ENCODE assay signal across 14 cellular contexts in the genomic region with DNA sequence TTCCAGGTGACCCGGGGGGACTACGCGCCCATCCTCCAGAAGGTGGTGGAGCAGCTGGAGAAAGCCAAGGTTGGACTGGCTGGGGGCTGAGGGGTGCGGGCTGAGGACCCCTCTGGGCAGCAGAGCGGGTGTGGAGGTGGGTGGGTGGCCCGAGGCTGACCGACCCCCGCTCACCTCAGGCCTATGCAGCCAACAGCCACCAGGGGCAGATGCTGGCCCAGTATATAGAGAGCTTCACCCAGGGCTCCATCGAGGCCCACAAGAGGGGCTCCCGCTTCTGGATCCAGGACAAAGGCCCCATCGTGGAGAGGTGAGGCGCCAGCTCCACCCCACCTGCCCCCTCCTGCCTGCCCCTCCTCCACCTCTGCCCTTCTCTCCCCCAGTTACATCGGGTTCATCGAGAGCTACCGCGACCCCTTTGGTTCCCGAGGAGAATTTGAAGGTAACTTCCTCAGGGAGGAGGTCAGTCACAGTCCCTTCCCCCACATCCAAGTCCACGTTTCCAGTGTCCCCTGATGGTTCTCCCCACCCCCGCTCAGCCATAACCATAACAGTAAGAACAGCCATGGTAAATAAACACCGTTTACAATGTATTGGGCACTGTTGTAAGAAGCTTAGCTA. TPM values are rescaled to one million over a fixed set of nuclear protein-coding genes. Genes with fewer than 3 reads are reported as not detected.
DNase-seq lines count a peak whose midpoint lies in the region; ATAC-seq, FAIRE-seq and TF ChIP-seq lines count a peak whose summit lies in the region.
"Had no signal": no experiment of that assay in that cellular context is flagged by ENCODE, and none has a peak within 500 bp of the region (broad histone marks: within the 10 kb centered on the region; RNA-seq: fewer than 3 reads in every experiment).

No MANE protein-coding gene starts in this region.

- H3K27ac Mint-ChIP-seq in WTC11 = 0 out of 2 replicates have a peak overlapping the region, but pooled peaks have one; percentile 15
- no peak overlapping the region for H3K27ac Mint-ChIP-seq in activated T-cell treated with anti-CD3 and anti-CD28 coated beads, Interleukin-2, amount 50 U/mL, for 72 hours
- H3K27ac Mint-ChIP-seq: activated T-helper 2 cell treated with anti-CD3 and anti-CD28 coated beads, Interferon-gamma antibody, Interleukin-2, Interleukin-4, amounts not matched to agents 10 μg/mL and 5 μg/mL and 100 μg/mL, durations not matched to agents 14 hours and 24 hours and 36 hours; CD4-positive, CD25-positive, alpha-beta regulatory T cell; naive B cell had no signal

- H3K4me2 ChIP-seq in HCT116 (ENCODE audit: low read length) (no peak overlapping the region), HepG2 (ENCODE audit: low read depth, low read length) (no peak overlapping the region)

- CTCF ChIA-PET in HCT116 (lab: Charles Lee) = interaction anchor here (1.5 to 2.1 kb wide), 2 partner anchors 10 to 11 kb away, joined by 3 to 16 read pairs; partner anchors contain the start of gene DPP3
- CTCF ChIA-PET in WTC11 (lab: Charles Lee) = interaction anchor here (0.5 to 3.6 kb wide), 49 partner anchors 11 to 361 kb away, joined by 3 to 47 read pairs (median 4); partner anchors contain the start of genes ACTN3, BBS1, CCDC87 and CCS
- CTCF ChIA-PET in HepG2 (lab: Yijun Ruan, JAX; ENCODE audit: low intra/inter-chr PET ratio, low total read pairs) = no interaction called here

- no peak for TF ChIP-seq EP300 in HepG2 (IDR thresholded peaks at IDR 0.05; ENCODE audit: low read depth in 2 of 2, low read length in 2 of 2)
- TF ChIP-seq EP300 in HepG2 (CRISPR knock-in tag; IDR thresholded peaks at IDR 0.05; ENCODE audit: borderline replicate concordance) = no peak

- ATAC-seq in HCT116 (peak; percentile 84), WTC11 (peak; percentile 96), HepG2 (peak; percentile 80), GM19035 (IDR thresholded peaks at IDR 0.05; ENCODE audit: unreplicated experiment) (no peak)
- no peak for ATAC-seq in activated T-cell treated with anti-CD3 and anti-CD28 coated beads, Interleukin-2, amount 50 U/mL, for 72 hours (replicated peaks in 1 of 2)

- TF ChIP-seq POLR2A in HCT116 (IDR thresholded peaks at IDR 0.05; ENCODE audit: borderline replicate concordance, extremely low read depth, insufficient read depth, insufficient read length) (no peak), HepG2 (IDR thresholded peaks at IDR 0.05; ENCODE audit: insufficient read depth in 1 of 2, low read depth in 2 of 2, low read length in 2 of 2) (no peak), Peyer's patch (IDR thresholded peaks at IDR 0.05) (no peak)

- no peak overlapping the region for H3K4me3 Mint-ChIP-seq in WTC11
- no peak overlapping the region for H3K4me3 Mint-ChIP-seq in activated T-cell treated with anti-CD3 and anti-CD28 coated beads, Interleukin-2, amount 50 U/mL, for 72 hours
- H3K4me3 Mint-ChIP-seq: CD4-positive, CD25-positive, alpha-beta regulatory T cell; naive B cell had no signal

- H3K9ac ChIP-seq in HCT116 (ENCODE audit: low read length) (no peak overlapping the region), HepG2 (ENCODE audit: insufficient read depth, low read depth, low read length) (no peak overlapping the region)

- no peak for FAIRE-seq in HepG2 (lab: Jason Lieb, UNC)

- H3K27ac ChIP-seq in HCT116 (ENCODE audit: low read depth, low read length) (no peak overlapping the region), HepG2 (ENCODE audit: extremely low read length, insufficient read depth, low read length) (no peak overlapping the region), Peyer's patch (no peak overlapping the region)

- H3K79me2 ChIP-seq in HCT116 (ENCODE audit: insufficient read depth, low read length) = no peaks in the 10 kb centered on the region
- H3K79me2 ChIP-seq in HepG2 (ENCODE audit: insufficient read depth, low read length) = no peaks in the 10 kb centered on the region

- no peaks in the 10 kb centered on the region for H3K4me1 ChIP-seq in HCT116 (ENCODE audit: control insufficient read depth in 1 of 2, insufficient read depth in 2 of 2, low read length in 2 of 2)
- H3K4me1 ChIP-seq in HepG2 (ENCODE audit: insufficient read depth, low read length) = peaks cover 8% of the 10 kb centered on the region; the same call in 1 of the 2 replicates
- H3K4me1 ChIP-seq in Peyer's patch = peaks cover 0 to 9% (median 0%) of the 10 kb centered on the region in 4 donors
- H3K4me1 ChIP-seq: HAP-1 had no signal

- H3K4me3 ChIP-seq in HCT116 (replicated peaks in 1 of 2; ENCODE audit: low read depth in 1 of 2, low read length in 2 of 2) = no peak overlapping the region
- H3K4me3 ChIP-seq in HepG2 (replicated peaks in 1 of 3; ENCODE audit: insufficient read depth in 1 of 3, low read depth in 2 of 3, low read length in 3 of 3) = no peak overlapping the region
- no peak overlapping the region for H3K4me3 ChIP-seq in Peyer's patch
- H3K4me3 ChIP-seq: HAP-1 had no signal

- BruUV-seq in HCT116 (replicated peaks; lab: Mats Ljungman, UMichigan) (no TSS peak), HepG2 (replicated peaks; lab: Mats Ljungman, UMichigan) (no TSS peak)

- POLR2A ChIA-PET in HCT116 (lab: Charles Lee) (no interaction called here), WTC11 (lab: Charles Lee) (interaction anchor here (0.7 to 1.1 kb wide), 3 partner anchors 11 to 351 kb away, joined by 5 to 9 read pairs (median 5); partner anchors contain the start of genes DPP3 and RBM4), HepG2 (lab: Yijun Ruan, JAX) (interaction anchor here (2.5 kb wide), 1 partner anchor 11 kb away, joined by 11 read pairs; the partner anchor contains the start of gene DPP3)

- no peaks in the 10 kb centered on the region for H3K27me3 Mint-ChIP-seq in WTC11 (ENCODE audit: low read depth)
- no peaks in the 10 kb centered on the region for H3K27me3 Mint-ChIP-seq in activated T-cell treated with anti-CD3 and anti-CD28 coated beads, Interleukin-2, amount 50 U/mL, for 72 hours (ENCODE audit: low read depth)
- H3K27me3 Mint-ChIP-seq: CD4-positive, CD25-positive, alpha-beta regulatory T cell; naive B cell had no signal

- peaks cover 17% of the 10 kb centered on the region for H3K36me3 Mint-ChIP-seq in WTC11
- peaks cover 0 to 12% of the 10 kb centered on the region in 2 donors for H3K36me3 Mint-ChIP-seq in activated T-cell treated with anti-CD3 and anti-CD28 coated beads, Interleukin-2, amount 50 U/mL, for 72 hours (ENCODE audit: insufficient read depth in 2 of 2)

- TF ChIP-seq RAD21 in HCT116 (IDR thresholded peaks at IDR 0.05; ENCODE audit: low read depth) (no peak), HepG2 (CRISPR knock-in tag; IDR thresholded peaks at IDR 0.05) (no peak)

- no peaks in the 10 kb centered on the region for H3K9me3 Mint-ChIP-seq in WTC11
- no peaks in the 10 kb centered on the region for H3K9me3 Mint-ChIP-seq in activated T-cell treated with anti-CD3 and anti-CD28 coated beads, Interleukin-2, amount 50 U/mL, for 72 hours
- H3K9me3 Mint-ChIP-seq: activated T-helper 2 cell treated with anti-CD3 and anti-CD28 coated beads, Interferon-gamma antibody, Interleukin-2, Interleukin-4, amounts not matched to agents 10 μg/mL and 5 μg/mL and 100 μg/mL, durations not matched to agents 14 hours and 24 hours and 36 hours; CD4-positive, CD25-positive, alpha-beta regulatory T cell; naive B cell had no signal

- H3K9me2 ChIP-seq in HCT116 (ENCODE audit: insufficient read depth) = no peaks in the 10 kb centered on the region

- RAD21 ChIA-PET in HCT116 (lab: Charles Lee; ENCODE audit: low non-redundant PET in 1 of 2, low total read pairs in 2 of 2, uncharacterized antibody in 2 of 2, unreplicated experiment in 2 of 2) = interaction anchor here in 1 of 2 experiments (0.6 kb wide), 1 partner anchor 62 kb away, joined by 3 read pairs; no protein-coding TSS in a partner anchor

- TF ChIP-seq CTCF in AG09319 (IDR thresholded peaks at IDR 0.05; ENCODE audit: low read depth, low read length) = peak; percentile 27
- TF ChIP-seq CTCF in HCT116 (IDR thresholded peaks at IDR 0.05 in 2 of 3, conservative IDR thresholded peaks at IDR 0.05 in 1 of 3; ENCODE audit: borderline replicate concordance in 1 of 3, insufficient read depth in 1 of 3, low read depth in 2 of 3, low read length in 2 of 3) = peak in 2 of 3 experiments; percentile 58 to 61; a peak in 4 of 6 replicates
- TF ChIP-seq CTCF in WTC11 (IDR thresholded peaks at IDR 0.05) = peak; percentile 75
- 0 out of 2 replicates have a peak, but pooled peaks have one; percentile 10 for TF ChIP-seq CTCF in HepG2 (CRISPR knock-in tag; IDR thresholded peaks at IDR 0.05)
- peak in 3 of 6 experiments; percentile 4 to 17 (median 12) for TF ChIP-seq CTCF in Peyer's patch (IDR thresholded peaks at IDR 0.05)

- H3K27me3 ChIP-seq in HCT116 (ENCODE audit: insufficient read depth, low read length) (no peaks in the 10 kb centered on the region), HepG2 (ENCODE audit: control insufficient read depth in 1 of 2, insufficient read depth in 2 of 2, low read length in 2 of 2) (no peaks in the 10 kb centered on the region), Peyer's patch (no peaks in the 10 kb centered on the region)

- no peak overlapping the region for H2AFZ ChIP-seq in HCT116 (ENCODE audit: low read depth, low read length, poor library complexity, severe bottlenecking)
- H2AFZ ChIP-seq in HepG2 (ENCODE audit: low read length) = no peak overlapping the region

- intact Hi-C loops in HCT116 (cut with micrococcal nuclease) = no loop called here
- intact Hi-C loops in HepG2 (cut with micrococcal nuclease; ENCODE audit: unreplicated experiment) = no loop called here

- WGBS in HepG2 (ENCODE audit: low lambda C conversion rate) = 93% methylated on average over 15 of the region's 20 CpGs

- no peak for DNase-seq in AG09319 (ENCODE audit: extremely low read depth, low read depth)
- DNase-seq in HCT116 (ENCODE audit: low read depth, low spot score) = no peak
- peak; percentile 74 for DNase-seq in WTC11 (ENCODE audit: low spot score)
- DNase-seq in HepG2 (ENCODE audit: low spot score) = no peak
- DNase-seq in DMS 273 treated with DMSO at 0.1 percent for 48 hours (lab: John Stamatoyannopoulos, UW) = no peak
- DNase-seq in activated T-cell treated with anti-CD3 and anti-CD28 coated beads, Interleukin-2, amount 50 U/mL, for 72 hours = no peak
- DNase-seq in Peyer's patch = no peak
- DNase-seq: CD4-positive, CD25-positive, alpha-beta regulatory T cell; naive B cell; NCI-H1092; stimulated activated naive CD4-positive, alpha-beta T cell treated with Interleukin-2 at 50 U/mL for 16 hours had no signal

- H4K20me1 ChIP-seq in HCT116 (ENCODE audit: insufficient read depth) = no peaks in the 10 kb centered on the region
- no peaks in the 10 kb centered on the region for H4K20me1 ChIP-seq in HepG2 (ENCODE audit: insufficient read depth, low read length)

- H3K4me1 Mint-ChIP-seq in WTC11 = peaks cover 6% of the 10 kb centered on the region
- no peaks in the 10 kb centered on the region for H3K4me1 Mint-ChIP-seq in activated T-cell treated with anti-CD3 and anti-CD28 coated beads, Interleukin-2, amount 50 U/mL, for 72 hours (ENCODE audit: low read depth)
- H3K4me1 Mint-ChIP-seq: CD4-positive, CD25-positive, alpha-beta regulatory T cell; naive B cell had no signal

- H3K9me3 ChIP-seq in HCT116 (ENCODE audit: control insufficient read depth in 1 of 2, insufficient read depth in 1 of 2, low read depth in 1 of 2, low read length in 2 of 2) (no peaks in the 10 kb centered on the region), HepG2 (ENCODE audit: low read length) (no peaks in the 10 kb centered on the region), Peyer's patch (no peaks in the 10 kb centered on the region)
- H3K9me3 ChIP-seq: HAP-1 had no signal

- in situ Hi-C loops in HepG2 (cut with HindIII; ENCODE audit: extremely low pct_ligation_motif_present, low pct_unique_long_range_greater_than_20kb) = no loop called here

- H3K36me3 ChIP-seq in HCT116 (ENCODE audit: control insufficient read depth in 1 of 2, insufficient read depth in 2 of 2, low read length in 2 of 2) (peaks cover 4 to 5% of the 10 kb centered on the region in 2 experiments; a peak in 2 of 4 replicates), HepG2 (replicated peaks in 1 of 2; ENCODE audit: control insufficient read depth in 1 of 2, insufficient read depth in 2 of 2, low read length in 2 of 2) (peaks cover 11 to 54% of the 10 kb centered on the region in 2 experiments), Peyer's patch (peaks cover 0 to 78% (median 0%) of the 10 kb centered on the region in 3 donors)

RNA-seq across cellular contexts. Expression of gene DPP3, which starts 11.2 kb away (rescaled TPM):
- total RNA-seq in HCT116 (2021; ENCODE audit: unreplicated experiment) (55.6 TPM), WTC11 (2021) (77.0 to 86.7 TPM (median 83.4 TPM) in 3 replicates), HepG2 (2016; rRNA removed; fragmentation: Illumina TruSeq; extraction: Trizol) (48.7 and 59.8 TPM in 2 replicates), Peyer's patch (10 to 100 TPM; 58.3 to 66.8 (median 63.2) TPM)
- 55.7 and 59.8 TPM in 2 replicates for polyA plus RNA-seq in HCT116 (2012)
- total RNA-seq in HepG2 (2016; cell fraction: cytosol; rRNA removed; fragmentation: Illumina TruSeq; extraction: Trizol; ENCODE audit: low read depth) = 23.4 and 25.5 TPM in 2 replicates
- 33.2 and 57.2 TPM in 2 replicates for total RNA-seq in HepG2 (2016; cell fraction: insoluble cytoplasmic fraction; rRNA removed; fragmentation: Illumina TruSeq; extraction: Trizol)
- total RNA-seq in HepG2 (2016; cell fraction: membrane; rRNA removed; fragmentation: Illumina TruSeq; extraction: Trizol) = 37.2 and 39.3 TPM in 2 replicates
- 41.5 and 47.9 TPM in 2 replicates for total RNA-seq in HepG2 (2016; cell fraction: nucleus; rRNA removed; fragmentation: Illumina TruSeq; extraction: Trizol)
- 38.4 and 48.4 TPM in 2 replicates for polyA plus RNA-seq in HepG2 (2011; rRNA removed)
- 24.8 and 28.9 TPM in 2 replicates for polyA plus RNA-seq in HepG2 (2011; cell fraction: cytosol; rRNA removed)
- polyA plus RNA-seq in HepG2 (2011; cell fraction: nucleus; rRNA removed) = 84.7 and 84.9 TPM in 2 replicates
- 24.0 and 27.9 TPM in 2 replicates for polyA plus RNA-seq in HepG2 (2012)
- 25.5 and 28.2 TPM in 2 replicates for polyA plus RNA-seq in HepG2 (2016; cell fraction: cytosol; fragmentation: Illumina TruSeq; extraction: Trizol; ENCODE audit: low read depth)
- 38.4 and 40.3 TPM in 2 replicates for polyA plus RNA-seq in HepG2 (2016; cell fraction: insoluble cytoplasmic fraction; fragmentation: Illumina TruSeq; extraction: Trizol; ENCODE audit: low read depth)
- polyA plus RNA-seq in HepG2 (2016; cell fraction: membrane; fragmentation: Illumina TruSeq; extraction: Trizol; ENCODE audit: low read depth) = 26.4 and 32.4 TPM in 2 replicates
- polyA plus RNA-seq in HepG2 (2016; cell fraction: nucleus; fragmentation: Illumina TruSeq; extraction: Trizol; ENCODE audit: insufficient read depth, low read depth) = 77.0 and 84.6 TPM in 2 replicates
- polyA minus RNA-seq in HepG2 (2011; rRNA and poly(A)+ RNA removed; ENCODE audit: low replicate concordance) = 109 and 188 TPM in 2 replicates
- 60.2 and 62.2 TPM in 2 replicates for polyA minus RNA-seq in HepG2 (2011; cell fraction: cytosol; rRNA and poly(A)+ RNA removed)
- 41.5 and 52.0 TPM in 2 replicates for polyA minus RNA-seq in HepG2 (2011; cell fraction: nucleus; rRNA and poly(A)+ RNA removed)
- 10 to 100 TPM; 48.3 to 56.9 TPM for total RNA-seq in activated T-cell treated with anti-CD3 and anti-CD28 coated beads, Interleukin-2, amount 50 U/mL, for 72 hours

RNA-seq across cellular contexts. Expression of gene BBS1, which starts 19.0 kb away (rescaled TPM):
- total RNA-seq in HCT116 (2021; ENCODE audit: unreplicated experiment) (29.8 TPM), WTC11 (2021) (22.9 to 26.8 TPM (median 24.1 TPM) in 3 replicates), HepG2 (2016; rRNA removed; fragmentation: Illumina TruSeq; extraction: Trizol) (8.1 and 14.1 TPM in 2 replicates), Peyer's patch (100 to 1,000 TPM in 1 of 4 donors, 10 to 100 TPM in 3; 25.6 to 167 (median 73.4) TPM)
- polyA plus RNA-seq in HCT116 (2012) = 11.2 and 19.0 TPM in 2 replicates
- total RNA-seq in HepG2 (2016; cell fraction: cytosol; rRNA removed; fragmentation: Illumina TruSeq; extraction: Trizol; ENCODE audit: low read depth) = 4.8 and 5.7 TPM in 2 replicates
- 7.6 and 12.8 TPM in 2 replicates for total RNA-seq in HepG2 (2016; cell fraction: insoluble cytoplasmic fraction; rRNA removed; fragmentation: Illumina TruSeq; extraction: Trizol)
- 5.7 and 6.3 TPM in 2 replicates for total RNA-seq in HepG2 (2016; cell fraction: membrane; rRNA removed; fragmentation: Illumina TruSeq; extraction: Trizol)
- total RNA-seq in HepG2 (2016; cell fraction: nucleus; rRNA removed; fragmentation: Illumina TruSeq; extraction: Trizol) = 15.1 and 16.7 TPM in 2 replicates
- 11.7 and 12.1 TPM in 2 replicates for polyA plus RNA-seq in HepG2 (2011; rRNA removed)
- 6.2 and 6.5 TPM in 2 replicates for polyA plus RNA-seq in HepG2 (2011; cell fraction: cytosol; rRNA removed)
- 45.3 and 52.0 TPM in 2 replicates for polyA plus RNA-seq in HepG2 (2011; cell fraction: nucleus; rRNA removed)
- 6.7 and 8.6 TPM in 2 replicates for polyA plus RNA-seq in HepG2 (2012)
- 0.54 and 0.81 TPM in 2 replicates for polyA plus RNA-seq in HepG2 (2016; cell fraction: cytosol; fragmentation: Illumina TruSeq; extraction: Trizol; ENCODE audit: low read depth)
- 5.3 and 8.5 TPM in 2 replicates for polyA plus RNA-seq in HepG2 (2016; cell fraction: insoluble cytoplasmic fraction; fragmentation: Illumina TruSeq; extraction: Trizol; ENCODE audit: low read depth)
- polyA plus RNA-seq in HepG2 (2016; cell fraction: membrane; fragmentation: Illumina TruSeq; extraction: Trizol; ENCODE audit: low read depth) = 1.8 and 2.2 TPM in 2 replicates
- polyA plus RNA-seq in HepG2 (2016; cell fraction: nucleus; fragmentation: Illumina TruSeq; extraction: Trizol; ENCODE audit: insufficient read depth, low read depth) = 24.8 and 29.8 TPM in 2 replicates
- polyA minus RNA-seq in HepG2 (2011; rRNA and poly(A)+ RNA removed; ENCODE audit: low replicate concordance) = 19.0 and 43.1 TPM in 2 replicates
- 10.1 and 10.6 TPM in 2 replicates for polyA minus RNA-seq in HepG2 (2011; cell fraction: cytosol; rRNA and poly(A)+ RNA removed)
- polyA minus RNA-seq in HepG2 (2011; cell fraction: nucleus; rRNA and poly(A)+ RNA removed) = 24.6 and 34.3 TPM in 2 replicates
- 10 to 100 TPM; 18.1 to 18.8 TPM for total RNA-seq in activated T-cell treated with anti-CD3 and anti-CD28 coated beads, Interleukin-2, amount 50 U/mL, for 72 hours

RNA-seq across cellular contexts. Expression of gene PELI3, which starts 24.7 kb away (rescaled TPM):
- total RNA-seq in HCT116 (2021; ENCODE audit: unreplicated experiment) (12.8 TPM), WTC11 (2021) (6.7 to 7.8 TPM (median 6.8 TPM) in 3 replicates), HepG2 (2016; rRNA removed; fragmentation: Illumina TruSeq; extraction: Trizol) (2.5 and 4.0 TPM in 2 replicates), Peyer's patch (10 to 100 TPM in 2 of 4 donors, 1 to 10 TPM in 2; 5.6 to 11.6 (median 10.0) TPM)
- 5.8 and 6.5 TPM in 2 replicates for polyA plus RNA-seq in HCT116 (2012)
- 2.7 and 2.8 TPM in 2 replicates for total RNA-seq in HepG2 (2016; cell fraction: cytosol; rRNA removed; fragmentation: Illumina TruSeq; extraction: Trizol; ENCODE audit: low read depth)
- total RNA-seq in HepG2 (2016; cell fraction: insoluble cytoplasmic fraction; rRNA removed; fragmentation: Illumina TruSeq; extraction: Trizol) = 3.3 and 4.6 TPM in 2 replicates
- 4.9 and 6.2 TPM in 2 replicates for total RNA-seq in HepG2 (2016; cell fraction: membrane; rRNA removed; fragmentation: Illumina TruSeq; extraction: Trizol)
- total RNA-seq in HepG2 (2016; cell fraction: nucleus; rRNA removed; fragmentation: Illumina TruSeq; extraction: Trizol) = 2.9 and 3.8 TPM in 2 replicates
- 2.0 and 3.1 TPM in 2 replicates for polyA plus RNA-seq in HepG2 (2011; rRNA removed)
- 2.1 and 2.8 TPM in 2 replicates for polyA plus RNA-seq in HepG2 (2011; cell fraction: cytosol; rRNA removed)
- 6.4 and 6.9 TPM in 2 replicates for polyA plus RNA-seq in HepG2 (2011; cell fraction: nucleus; rRNA removed)
- polyA plus RNA-seq in HepG2 (2012) = 2.3 and 2.5 TPM in 2 replicates
- 2.3 and 2.8 TPM in 2 replicates for polyA plus RNA-seq in HepG2 (2016; cell fraction: cytosol; fragmentation: Illumina TruSeq; extraction: Trizol; ENCODE audit: low read depth)
- 2.7 and 3.9 TPM in 2 replicates for polyA plus RNA-seq in HepG2 (2016; cell fraction: insoluble cytoplasmic fraction; fragmentation: Illumina TruSeq; extraction: Trizol; ENCODE audit: low read depth)
- 4.7 and 4.9 TPM in 2 replicates for polyA plus RNA-seq in HepG2 (2016; cell fraction: membrane; fragmentation: Illumina TruSeq; extraction: Trizol; ENCODE audit: low read depth)
- 3.0 and 4.4 TPM in 2 replicates for polyA plus RNA-seq in HepG2 (2016; cell fraction: nucleus; fragmentation: Illumina TruSeq; extraction: Trizol; ENCODE audit: insufficient read depth, low read depth)
- 7.5 and 11.8 TPM in 2 replicates for polyA minus RNA-seq in HepG2 (2011; rRNA and poly(A)+ RNA removed; ENCODE audit: low replicate concordance)
- 1.6 and 2.0 TPM in 2 replicates for polyA minus RNA-seq in HepG2 (2011; cell fraction: cytosol; rRNA and poly(A)+ RNA removed)
- polyA minus RNA-seq in HepG2 (2011; cell fraction: nucleus; rRNA and poly(A)+ RNA removed) = 6.6 and 8.0 TPM in 2 replicates
- 1 to 10 TPM; 6.2 to 6.6 TPM for total RNA-seq in activated T-cell treated with anti-CD3 and anti-CD28 coated beads, Interleukin-2, amount 50 U/mL, for 72 hours

RNA-seq across cellular contexts. Expression of gene MRPL11, which starts 52.8 kb away (rescaled TPM):
- total RNA-seq in HCT116 (2021; ENCODE audit: unreplicated experiment) = 126 TPM
- 95.0 and 134 TPM in 2 replicates for polyA plus RNA-seq in HCT116 (2012)
- total RNA-seq in WTC11 (2021) = 131 to 137 TPM (median 135 TPM) in 3 replicates
- total RNA-seq in HepG2 (2016; rRNA removed; fragmentation: Illumina TruSeq; extraction: Trizol) = 176 and 220 TPM in 2 replicates
- 133 and 141 TPM in 2 replicates for total RNA-seq in HepG2 (2016; cell fraction: cytosol; rRNA removed; fragmentation: Illumina TruSeq; extraction: Trizol; ENCODE audit: low read depth)
- total RNA-seq in HepG2 (2016; cell fraction: insoluble cytoplasmic fraction; rRNA removed; fragmentation: Illumina TruSeq; extraction: Trizol) = 177 and 218 TPM in 2 replicates
- total RNA-seq in HepG2 (2016; cell fraction: membrane; rRNA removed; fragmentation: Illumina TruSeq; extraction: Trizol) = 207 and 224 TPM in 2 replicates
- total RNA-seq in HepG2 (2016; cell fraction: nucleus; rRNA removed; fragmentation: Illumina TruSeq; extraction: Trizol) = 59.8 and 61.7 TPM in 2 replicates
- polyA plus RNA-seq in HepG2 (2011; rRNA removed) = 59.1 and 72.9 TPM in 2 replicates
- 47.3 and 64.8 TPM in 2 replicates for polyA plus RNA-seq in HepG2 (2011; cell fraction: cytosol; rRNA removed)
- 29.2 and 31.9 TPM in 2 replicates for polyA plus RNA-seq in HepG2 (2011; cell fraction: nucleus; rRNA removed)
- 61.7 and 65.2 TPM in 2 replicates for polyA plus RNA-seq in HepG2 (2012)
- 196 and 219 TPM in 2 replicates for polyA plus RNA-seq in HepG2 (2016; cell fraction: cytosol; fragmentation: Illumina TruSeq; extraction: Trizol; ENCODE audit: low read depth)
- 200 and 221 TPM in 2 replicates for polyA plus RNA-seq in HepG2 (2016; cell fraction: insoluble cytoplasmic fraction; fragmentation: Illumina TruSeq; extraction: Trizol; ENCODE audit: low read depth)
- polyA plus RNA-seq in HepG2 (2016; cell fraction: membrane; fragmentation: Illumina TruSeq; extraction: Trizol; ENCODE audit: low read depth) = 191 and 200 TPM in 2 replicates
- 108 and 120 TPM in 2 replicates for polyA plus RNA-seq in HepG2 (2016; cell fraction: nucleus; fragmentation: Illumina TruSeq; extraction: Trizol; ENCODE audit: insufficient read depth, low read depth)
- 32.6 and 71.9 TPM in 2 replicates for polyA minus RNA-seq in HepG2 (2011; rRNA and poly(A)+ RNA removed; ENCODE audit: low replicate concordance)
- 12.0 and 13.8 TPM in 2 replicates for polyA minus RNA-seq in HepG2 (2011; cell fraction: cytosol; rRNA and poly(A)+ RNA removed)
- 4.4 and 5.2 TPM in 2 replicates for polyA minus RNA-seq in HepG2 (2011; cell fraction: nucleus; rRNA and poly(A)+ RNA removed)
- total RNA-seq in activated T-cell treated with anti-CD3 and anti-CD28 coated beads, Interleukin-2, amount 50 U/mL, for 72 hours = 10 to 100 TPM; 57.4 to 66.6 TPM
- 10 to 100 TPM; 24.7 to 34.9 (median 28.9) TPM for total RNA-seq in Peyer's patch

RNA-seq across cellular contexts. Expression of gene ZDHHC24, which starts 54.4 kb away (rescaled TPM):
- total RNA-seq in HCT116 (2021; ENCODE audit: unreplicated experiment) = 10.5 TPM
- 7.3 and 8.3 TPM in 2 replicates for polyA plus RNA-seq in HCT116 (2012)
- 11.1 to 14.8 TPM (median 13.7 TPM) in 3 replicates for total RNA-seq in WTC11 (2021)
- total RNA-seq in HepG2 (2016; rRNA removed; fragmentation: Illumina TruSeq; extraction: Trizol) = 1.9 and 4.3 TPM in 2 replicates
- total RNA-seq in HepG2 (2016; cell fraction: cytosol; rRNA removed; fragmentation: Illumina TruSeq; extraction: Trizol; ENCODE audit: low read depth) = 1.9 and 2.0 TPM in 2 replicates
- total RNA-seq in HepG2 (2016; cell fraction: insoluble cytoplasmic fraction; rRNA removed; fragmentation: Illumina TruSeq; extraction: Trizol) = 1.8 and 4.6 TPM in 2 replicates
- 2.5 and 3.7 TPM in 2 replicates for total RNA-seq in HepG2 (2016; cell fraction: membrane; rRNA removed; fragmentation: Illumina TruSeq; extraction: Trizol)
- total RNA-seq in HepG2 (2016; cell fraction: nucleus; rRNA removed; fragmentation: Illumina TruSeq; extraction: Trizol) = 3.0 and 4.3 TPM in 2 replicates
- 4.3 and 6.0 TPM in 2 replicates for polyA plus RNA-seq in HepG2 (2011; rRNA removed)
- 4.4 and 5.3 TPM in 2 replicates for polyA plus RNA-seq in HepG2 (2011; cell fraction: cytosol; rRNA removed)
- 3.9 and 4.1 TPM in 2 replicates for polyA plus RNA-seq in HepG2 (2011; cell fraction: nucleus; rRNA removed)
- 2.8 and 3.2 TPM in 2 replicates for polyA plus RNA-seq in HepG2 (2012)
- polyA plus RNA-seq in HepG2 (2016; cell fraction: cytosol; fragmentation: Illumina TruSeq; extraction: Trizol; ENCODE audit: low read depth) = 1.6 and 2.2 TPM in 2 replicates
- 1.4 and 1.8 TPM in 2 replicates for polyA plus RNA-seq in HepG2 (2016; cell fraction: insoluble cytoplasmic fraction; fragmentation: Illumina TruSeq; extraction: Trizol; ENCODE audit: low read depth)
- polyA plus RNA-seq in HepG2 (2016; cell fraction: membrane; fragmentation: Illumina TruSeq; extraction: Trizol; ENCODE audit: low read depth) = 1.8 TPM in 2 replicates
- 5.7 and 6.0 TPM in 2 replicates for polyA plus RNA-seq in HepG2 (2016; cell fraction: nucleus; fragmentation: Illumina TruSeq; extraction: Trizol; ENCODE audit: insufficient read depth, low read depth)
- polyA minus RNA-seq in HepG2 (2011; rRNA and poly(A)+ RNA removed; ENCODE audit: low replicate concordance) = 5.8 and 12.6 TPM in 2 replicates
- polyA minus RNA-seq in HepG2 (2011; cell fraction: cytosol; rRNA and poly(A)+ RNA removed) = 4.6 and 5.8 TPM in 2 replicates
- 0.77 and 1.1 TPM in 2 replicates for polyA minus RNA-seq in HepG2 (2011; cell fraction: nucleus; rRNA and poly(A)+ RNA removed)
- 10 to 100 TPM; 19.8 to 22.0 TPM for total RNA-seq in activated T-cell treated with anti-CD3 and anti-CD28 coated beads, Interleukin-2, amount 50 U/mL, for 72 hours
- 10 to 100 TPM in 3 of 4 donors, 1 to 10 TPM in 1; 9.1 to 29.3 (median 15.3) TPM for total RNA-seq in Peyer's patch

Comparison
In these comparisons a context has a peak if more than half of its experiments do, and no peak if none do; other contexts are left out.
1. ATAC-seq: peak in HCT116 (single experiment), WTC11 (single experiment) and HepG2 (single experiment); none in GM19035 (single experiment) and activated T-cell treated with anti-CD3 and anti-CD28 coated beads, Interleukin-2, amount 50 U/mL, for 72 hours (0 of 2).